In the genomic region with DNA sequence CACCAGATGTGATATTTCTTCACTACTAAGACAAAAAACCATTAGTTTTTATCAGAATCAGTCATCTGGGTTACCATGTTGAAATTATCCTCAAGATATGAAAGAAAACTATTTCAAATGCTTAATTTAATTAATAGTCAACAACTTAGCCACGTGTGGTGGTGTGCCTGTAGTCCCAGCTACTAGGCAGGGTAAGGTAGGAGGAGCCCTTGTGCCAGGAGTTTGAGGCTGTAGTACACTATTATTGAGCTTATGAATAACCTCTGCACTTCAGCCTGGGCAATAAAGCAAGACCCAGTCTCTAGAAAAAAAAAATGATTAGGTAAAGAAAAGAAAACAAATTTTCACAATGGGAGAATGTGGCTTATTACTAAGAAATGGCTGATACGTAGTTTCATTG, we compare ENCODE assay signal across 29 cellular contexts.
"Had no signal": no experiment of that assay in that cellular context is flagged by ENCODE, and none has a peak within 500 bp of the region (broad histone marks: within the 10 kb centered on the region; RNA-seq: fewer than 3 reads in every experiment).

No MANE protein-coding gene starts in this region.

- DNase-seq: hypothalamus; immature natural killer cell; kidney; left colon; left lung; lower lobe of right lung; mammary epithelial cell; mesenchymal stem cell; naive thymus-derived CD8-positive, alpha-beta T cell; nucleus accumbens; pancreas; posterior cingulate gyrus; retina; right cardiac atrium; stimulated activated CD4-positive, alpha-beta T cell treated with anti-CD3 and anti-CD28 coated beads, Interleukin-12 subunit alpha, Interleukin-12 subunit beta, amount 100 ng/mL, for 4 hours; stimulated activated CD4-positive, alpha-beta T cell treated with anti-CD3 and anti-CD28 coated beads, Interleukin-15, amount 100 ng/mL, for 24 hours; stimulated activated CD4-positive, alpha-beta T cell treated with anti-CD3 and anti-CD28 coated beads, Interleukin-2, amount 100 ng/mL, for 24 hours; stimulated activated CD4-positive, alpha-beta T cell treated with anti-CD3 and anti-CD28 coated beads, Interleukin-4, amount 100 ng/mL, for 1 hour; stimulated activated naive CD4-positive, alpha-beta T cell; substantia nigra; uterus had no signal

- H3K36me3 ChIP-seq: prostate gland, uterus had no signal

- H3K4me3 Mint-ChIP-seq: immature natural killer cell; naive thymus-derived CD8-positive, alpha-beta T cell; nephron; neural crest cell; stimulated activated naive CD8-positive, alpha-beta T cell treated with anti-CD3 and anti-CD28 coated beads, Interleukin-15, Interleukin-2, amounts not matched to agents 100 ng/mL and 50 ng/mL, for 24 hours; type B pancreatic cell had no signal

- H3K27ac ChIP-seq: left lung, lower lobe of right lung, pancreas, prostate gland, skin epidermis, tibial nerve, uterus had no signal

- H3K27me3 ChIP-seq: left lung, pancreas, tibial nerve, uterus had no signal

- H3K27me3 Mint-ChIP-seq: naive thymus-derived CD8-positive, alpha-beta T cell; stimulated activated naive CD8-positive, alpha-beta T cell treated with anti-CD3 and anti-CD28 coated beads, Interleukin-15, Interleukin-2, amounts not matched to agents 100 ng/mL and 50 ng/mL, for 24 hours; type B pancreatic cell had no signal

- H3K4me1 Mint-ChIP-seq: immature natural killer cell; naive thymus-derived CD8-positive, alpha-beta T cell; nephron; neural crest cell had no signal

- H3K4me1 ChIP-seq: left lung, lower lobe of right lung, pancreas, prostate gland, tibial nerve, uterus had no signal

- H3K4me3 ChIP-seq: left lung, lower lobe of right lung, pancreas, prostate gland, skin epidermis, tibial nerve, uterus had no signal

- H3K9me3 Mint-ChIP-seq: immature natural killer cell; naive thymus-derived CD8-positive, alpha-beta T cell; nephron; neural crest cell; stimulated activated naive CD8-positive, alpha-beta T cell treated with anti-CD3 and anti-CD28 coated beads, Interleukin-15, Interleukin-2, amounts not matched to agents 100 ng/mL and 50 ng/mL, for 24 hours; type B pancreatic cell had no signal

- ATAC-seq: left colon; left lung; lower lobe of right lung; naive thymus-derived CD8-positive, alpha-beta T cell; pancreas; right cardiac atrium; sciatic nerve had no signal

- H3K9me3 ChIP-seq: left lung, lower lobe of right lung, pancreas, prostate gland, tibial nerve, uterus had no signal

- H3K27ac Mint-ChIP-seq: immature natural killer cell; stimulated activated naive CD8-positive, alpha-beta T cell treated with anti-CD3 and anti-CD28 coated beads, Interleukin-15, Interleukin-2, amounts not matched to agents 100 ng/mL and 50 ng/mL, for 24 hours; type B pancreatic cell had no signal
